12 cellular contexts compared by ENCODE assay signal in genomic region chr22:37304595-37305343, GRCh38. TPM values are rescaled to one million over a fixed set of nuclear protein-coding genes. Genes with fewer than 3 reads are reported as not detected.
DNase-seq lines count a peak whose midpoint lies in the region; ATAC-seq and TF ChIP-seq lines count a peak whose summit lies in the region.
"Had no signal": no experiment of that assay in that cellular context is flagged by ENCODE, and none has a peak within 500 bp of the region (broad histone marks: within the 10 kb centered on the region; RNA-seq: fewer than 3 reads in every experiment).

No MANE protein-coding gene starts in this region.

- no peak overlapping the region for H2AFZ ChIP-seq in smooth muscle cell (ENCODE audit: low read depth)

- ATAC-seq in activated CD8-positive, alpha-beta memory T cell treated with anti-CD3 and anti-CD28 coated beads, Interleukin-2, amount 10 ng/mL, durations not matched to agents 7 days and 5 days = no peak
- ATAC-seq in T-cell (replicated peaks in 1 of 4) (no peak), left ventricle myocardium superior (no peak)

- peak overlapping the region; percentile 100 for H3K27ac Mint-ChIP-seq in activated CD8-positive, alpha-beta memory T cell treated with anti-CD3 and anti-CD28 coated beads, Interleukin-2, amount 10 ng/mL, durations not matched to agents 7 days and 5 days
- peak overlapping the region; percentile 99 for H3K27ac Mint-ChIP-seq in T-cell

- peak overlapping the region; percentile 57 for H3K9ac ChIP-seq in smooth muscle cell (ENCODE audit: low read depth)

- H3K9me3 Mint-ChIP-seq in activated CD8-positive, alpha-beta memory T cell treated with anti-CD3 and anti-CD28 coated beads, Interleukin-2, amount 10 ng/mL, durations not matched to agents 7 days and 5 days (ENCODE audit: low read depth) = no peaks in the 10 kb centered on the region
- no peaks in the 10 kb centered on the region for H3K9me3 Mint-ChIP-seq in T-cell
- H3K9me3 Mint-ChIP-seq: memory B cell had no signal

- H3K27me3 ChIP-seq in effector memory CD4-positive, alpha-beta T cell (replicated peaks; ENCODE audit: control insufficient read depth, insufficient read depth, low read length, poor library complexity, severe bottlenecking) = no peaks in the 10 kb centered on the region
- H3K27me3 ChIP-seq in smooth muscle cell (ENCODE audit: low read depth) = no peaks in the 10 kb centered on the region
- H3K27me3 ChIP-seq in thyroid gland = no peaks in the 10 kb centered on the region

- H3K79me2 ChIP-seq in smooth muscle cell (ENCODE audit: low read depth) = no peaks in the 10 kb centered on the region

- POLR2A ChIA-PET in T-cell (lab: Charles Lee) = no interaction called here

- H3K4me1 Mint-ChIP-seq in activated CD8-positive, alpha-beta memory T cell treated with anti-CD3 and anti-CD28 coated beads, Interleukin-2, amount 10 ng/mL, durations not matched to agents 7 days and 5 days = peaks cover 97% of the 10 kb centered on the region
- peaks cover 88 to 95% (median 95%) of the 10 kb centered on the region in 3 donors for H3K4me1 Mint-ChIP-seq in T-cell

- CTCF ChIA-PET in activated CD8-positive, alpha-beta memory T cell treated with anti-CD3 and anti-CD28 coated beads, Interleukin-2, amount 10 ng/mL, durations not matched to agents 7 days and 5 days (lab: Charles Lee) = interaction anchor here (1.0 to 2.9 kb wide), 8 partner anchors 11 to 257 kb away, joined by 3 to 12 read pairs (median 4); partner anchors contain the start of gene CYTH4
- CTCF ChIA-PET in T-cell (lab: Charles Lee) = no interaction called here

- no peak for TF ChIP-seq CTCF in smooth muscle cell (IDR thresholded peaks at IDR 0.05; ENCODE audit: borderline replicate concordance, insufficient read depth, poor library complexity, severe bottlenecking)
- TF ChIP-seq CTCF in thyroid gland (IDR thresholded peaks at IDR 0.05) = no peak

- H3K4me3 Mint-ChIP-seq in activated CD8-positive, alpha-beta memory T cell treated with anti-CD3 and anti-CD28 coated beads, Interleukin-2, amount 10 ng/mL, durations not matched to agents 7 days and 5 days = no peak overlapping the region
- H3K4me3 Mint-ChIP-seq in T-cell = peak overlapping the region in 1 of 3 donors; percentile 81

- peaks cover 77% of the 10 kb centered on the region for H3K36me3 Mint-ChIP-seq in activated CD8-positive, alpha-beta memory T cell treated with anti-CD3 and anti-CD28 coated beads, Interleukin-2, amount 10 ng/mL, durations not matched to agents 7 days and 5 days
- peaks cover 50% of the 10 kb centered on the region for H3K36me3 Mint-ChIP-seq in T-cell

- H3K4me2 ChIP-seq in smooth muscle cell = peak overlapping the region; percentile 62

- no peak for TF ChIP-seq POLR2A in thyroid gland (IDR thresholded peaks at IDR 0.05)

- no peaks in the 10 kb centered on the region for H4K20me1 ChIP-seq in smooth muscle cell (ENCODE audit: low read depth)

- H3K27me3 Mint-ChIP-seq in activated CD8-positive, alpha-beta memory T cell treated with anti-CD3 and anti-CD28 coated beads, Interleukin-2, amount 10 ng/mL, durations not matched to agents 7 days and 5 days = no peaks in the 10 kb centered on the region
- H3K27me3 Mint-ChIP-seq in T-cell = no peaks in the 10 kb centered on the region
- H3K27me3 Mint-ChIP-seq: memory B cell had no signal

- 49% methylated on average over 10 of the region's 10 CpGs for WGBS in smooth muscle cell (ENCODE audit: low lambda C conversion rate)
- 71 to 74% methylated on average over 10 of the region's 10 CpGs for WGBS in thyroid gland, 2 donors

- H3K4me3 ChIP-seq in effector memory CD4-positive, alpha-beta T cell (ENCODE audit: insufficient read depth, low read depth, low read length, poor library complexity, severe bottlenecking) = no peak overlapping the region
- H3K4me3 ChIP-seq in smooth muscle cell = no peak overlapping the region
- H3K4me3 ChIP-seq in thyroid gland (replicated peaks in 1 of 3) = no peak overlapping the region

- intact Hi-C loops in thyroid gland (cut with DNase I) = no loop called here
- intact Hi-C loops in left ventricle myocardium superior (cut with micrococcal nuclease) = no loop called here

- H3K27ac ChIP-seq in effector memory CD4-positive, alpha-beta T cell (ENCODE audit: insufficient read depth, low read length, poor library complexity, severe bottlenecking) = peak overlapping the region; percentile 96
- H3K27ac ChIP-seq in smooth muscle cell (ENCODE audit: low read depth) (peak overlapping the region; percentile 80), thyroid gland (no peak overlapping the region)
- H3K27ac ChIP-seq: VCaP had no signal

- H3K4me1 ChIP-seq in effector memory CD4-positive, alpha-beta T cell (ENCODE audit: control insufficient read depth, insufficient read depth, low read length, poor library complexity, severe bottlenecking) = peaks cover 89% of the 10 kb centered on the region
- H3K4me1 ChIP-seq in smooth muscle cell (ENCODE audit: low read depth) (peaks cover 30% of the 10 kb centered on the region), thyroid gland (peaks cover 4 to 14% of the 10 kb centered on the region in 2 donors)

- peaks cover 28% of the 10 kb centered on the region for H3K36me3 ChIP-seq in effector memory CD4-positive, alpha-beta T cell (ENCODE audit: control insufficient read depth, insufficient read depth, low read length)
- H3K36me3 ChIP-seq in smooth muscle cell (ENCODE audit: low read depth) (no peaks in the 10 kb centered on the region), thyroid gland (no peaks in the 10 kb centered on the region)

- no peaks in the 10 kb centered on the region for H3K9me3 ChIP-seq in effector memory CD4-positive, alpha-beta T cell (ENCODE audit: control insufficient read depth, low read length)
- H3K9me3 ChIP-seq in smooth muscle cell (replicated peaks; ENCODE audit: low read depth) (no peaks in the 10 kb centered on the region), thyroid gland (no peaks in the 10 kb centered on the region)

- DNase-seq in activated CD8-positive, alpha-beta memory T cell treated with anti-CD3 and anti-CD28 coated beads, Interleukin-2, amount 10 ng/mL, durations not matched to agents 7 days and 5 days = no peak
- DNase-seq in activated CD8-positive, alpha-beta memory T cell treated with anti-CD3 and anti-CD28 coated beads, Interleukin-2, amount 50 U/mL, for 48 hours = no peak
- DNase-seq in T-cell = no peak
- DNase-seq in effector memory CD4-positive, alpha-beta T cell = no peak
- no peak for DNase-seq in smooth muscle cell (lab: John Stamatoyannopoulos, UW; ENCODE audit: unreplicated experiment)
- DNase-seq in thyroid gland = no peak
- DNase-seq in left ventricle myocardium superior = no peak
- no peak for DNase-seq in dedifferentiated amniotic fluid mesenchymal stem cell (ENCODE audit: extremely low spot score)
- DNase-seq: aorta, NCI-H526 treated with DMSO at 0.1 percent for 48 hours had no signal

- peaks cover 22% of the 10 kb centered on the region for H3F3A ChIP-seq in smooth muscle cell (ENCODE audit: low read depth)

RNA-seq across cellular contexts. Expression of gene CYTH4, which starts 22.5 kb away (rescaled TPM):
- total RNA-seq in activated CD8-positive, alpha-beta memory T cell treated with anti-CD3 and anti-CD28 coated beads, Interleukin-2, amount 10 ng/mL, durations not matched to agents 7 days and 5 days = 100 to 1,000 TPM in 1 of 2 experiments, 10 to 100 TPM in 1; 97.8 to 123 TPM
- 100 to 1,000 TPM; 146 to 181 (median 151) TPM for total RNA-seq in T-cell
- not detected in 2 replicates for total RNA-seq in smooth muscle cell
- not detected in 2 replicates for polyA plus RNA-seq in smooth muscle cell
- total RNA-seq in thyroid gland = 10 to 100 TPM in 1 of 4 donors, 1 to 10 TPM in 3; 3.3 to 15.1 (median 4.2) TPM
- 6.2 TPM for total RNA-seq in left ventricle myocardium superior

Comparison
In these comparisons a context has a peak if more than half of its experiments do, and no peak if none do; other contexts are left out.
1. H3K27ac ChIP-seq: peak in effector memory CD4-positive, alpha-beta T cell (single experiment) and smooth muscle cell (single experiment); none in thyroid gland (0 of 3).
2. RNA of gene CYTH4, which starts 22.5 kb away (total RNA-seq): 146 to 181 TPM in T-cell and 97.8 to 123 TPM in activated CD8-positive, alpha-beta memory T cell treated with anti-CD3 and anti-CD28 coated beads, Interleukin-2, amount 10 ng/mL, durations not matched to agents 7 days and 5 days; 6.2 TPM in left ventricle myocardium superior (single experiment), 3.3 to 15.1 TPM in thyroid gland and not detected in smooth muscle cell; every median in the first group is over 4 times any median in the second.